In the genomic region with DNA sequence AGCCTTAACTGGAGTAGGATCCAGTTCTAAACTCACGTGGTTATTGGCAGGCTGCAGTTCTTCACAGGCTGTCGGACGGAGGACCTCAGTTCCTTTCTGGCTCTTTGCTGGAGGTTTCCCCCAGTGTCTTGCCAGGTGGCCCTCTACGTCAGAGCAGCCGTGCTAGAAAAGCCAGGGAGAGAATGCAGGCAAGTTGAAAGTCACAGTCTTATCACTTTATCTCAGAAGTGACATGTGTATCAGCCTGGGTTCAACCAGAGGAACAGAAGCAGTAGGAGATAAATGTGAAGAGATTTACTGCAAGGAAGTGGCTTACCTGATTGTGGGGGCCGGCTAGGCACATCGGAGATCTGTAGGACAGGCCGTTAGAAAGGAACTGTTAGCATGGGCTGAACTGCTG, we compare ENCODE assay signal across 1 cellular context.
TF ChIP-seq lines count a peak whose summit lies in the region.

No MANE protein-coding gene starts in this region.

TF ChIP-seq in IMR-90, 13 proteins besides CTCF, POLR2A, EP300 and RAD21 (continued from another document):
- TF ChIP-seq ELK1 (IDR thresholded peaks at IDR 0.05; ENCODE audit: borderline replicate concordance, low read depth, low read length), result no peak
